1 cellular context compared by ENCODE assay signal in genomic region chr9:83537331-83538171, GRCh38.
TF ChIP-seq lines count a peak whose summit lies in the region.

No MANE protein-coding gene starts in this region.

TF ChIP-seq in WTC11, 78 proteins besides CTCF, POLR2A, EP300 and RAD21 (continued from another document):
- TF ChIP-seq ZBTB43 (CRISPR knock-in tag; IDR thresholded peaks at IDR 0.05) (no peak), JUN (CRISPR knock-in tag; IDR thresholded peaks at IDR 0.05) (no peak; the same call in 1 of the 2 replicates), CBFB (CRISPR knock-in tag; IDR thresholded peaks at IDR 0.05; ENCODE audit: low read depth) (no peak), FOXJ3 (CRISPR knock-in tag; IDR thresholded peaks at IDR 0.05; ENCODE audit: borderline replicate concordance) (no peak), FOXP1 (CRISPR knock-in tag; IDR thresholded peaks at IDR 0.05; ENCODE audit: borderline replicate concordance) (no peak), TEAD4 (CRISPR knock-in tag; IDR thresholded peaks at IDR 0.05) (no peak), RELA (CRISPR knock-in tag; IDR thresholded peaks at IDR 0.05; ENCODE audit: borderline replicate concordance) (no peak), PRRX2 (CRISPR knock-in tag; IDR thresholded peaks at IDR 0.05) (no peak), EMX1 (CRISPR knock-in tag; IDR thresholded peaks at IDR 0.05) (no peak), ELF4 (CRISPR knock-in tag; IDR thresholded peaks at IDR 0.05; ENCODE audit: low read depth) (0 out of 2 replicates have a peak, but pooled peaks have one; percentile 18), ZNF138 (CRISPR knock-in tag; conservative IDR thresholded peaks at IDR 0.05) (no peak), CDX4 (CRISPR knock-in tag; IDR thresholded peaks at IDR 0.05; ENCODE audit: borderline replicate concordance) (no peak), ZNF281 (CRISPR knock-in tag; IDR thresholded peaks at IDR 0.05) (0 out of 2 replicates have a peak, but pooled peaks have one; percentile 31), TEAD1 (CRISPR knock-in tag; IDR thresholded peaks at IDR 0.05) (no peak; the same call in 1 of the 2 replicates), NFE2L1 (CRISPR knock-in tag; IDR thresholded peaks at IDR 0.05) (no peak), NFYB (CRISPR knock-in tag; conservative IDR thresholded peaks at IDR 0.05; ENCODE audit: low read depth) (no peak), ZNF263 (CRISPR knock-in tag; IDR thresholded peaks at IDR 0.05; ENCODE audit: low read depth) (no peak), PRDM15 (CRISPR knock-in tag; IDR thresholded peaks at IDR 0.05) (peak; percentile 82), SMAD4 (CRISPR knock-in tag; IDR thresholded peaks at IDR 0.05) (no peak), ETV6 (CRISPR knock-in tag; IDR thresholded peaks at IDR 0.05) (peak; percentile 26; the same call in 1 of the 2 replicates), TP53 (CRISPR knock-in tag; IDR thresholded peaks at IDR 0.05) (0 out of 2 replicates have a peak, but pooled peaks have one; percentile 34)
